1 cellular context compared by ENCODE assay signal in the genomic region with DNA sequence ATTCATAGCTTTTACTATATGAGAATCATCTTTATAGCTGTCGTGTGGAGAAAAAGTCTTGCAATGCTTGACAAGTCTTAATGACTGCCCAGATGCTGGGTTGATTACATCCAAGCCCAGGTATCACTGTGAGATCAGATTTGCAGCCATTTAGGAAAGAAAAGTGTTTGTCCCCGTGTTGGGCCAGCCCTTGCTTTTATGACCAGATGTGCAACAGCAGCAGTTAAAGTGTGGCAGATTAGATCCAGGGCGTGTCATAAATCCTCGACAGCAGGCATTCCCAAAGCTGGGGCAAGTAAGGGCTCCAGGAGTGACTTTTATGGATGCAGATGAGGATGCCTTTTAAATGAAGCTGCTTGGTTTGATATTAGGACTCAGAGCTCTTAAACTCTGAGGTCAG.
TF ChIP-seq lines count a peak whose summit lies in the region.

No MANE protein-coding gene starts in this region.

TF ChIP-seq in WTC11, 78 proteins besides CTCF, POLR2A, EP300 and RAD21 (continued from another document):
- TF ChIP-seq, protein P1, sequence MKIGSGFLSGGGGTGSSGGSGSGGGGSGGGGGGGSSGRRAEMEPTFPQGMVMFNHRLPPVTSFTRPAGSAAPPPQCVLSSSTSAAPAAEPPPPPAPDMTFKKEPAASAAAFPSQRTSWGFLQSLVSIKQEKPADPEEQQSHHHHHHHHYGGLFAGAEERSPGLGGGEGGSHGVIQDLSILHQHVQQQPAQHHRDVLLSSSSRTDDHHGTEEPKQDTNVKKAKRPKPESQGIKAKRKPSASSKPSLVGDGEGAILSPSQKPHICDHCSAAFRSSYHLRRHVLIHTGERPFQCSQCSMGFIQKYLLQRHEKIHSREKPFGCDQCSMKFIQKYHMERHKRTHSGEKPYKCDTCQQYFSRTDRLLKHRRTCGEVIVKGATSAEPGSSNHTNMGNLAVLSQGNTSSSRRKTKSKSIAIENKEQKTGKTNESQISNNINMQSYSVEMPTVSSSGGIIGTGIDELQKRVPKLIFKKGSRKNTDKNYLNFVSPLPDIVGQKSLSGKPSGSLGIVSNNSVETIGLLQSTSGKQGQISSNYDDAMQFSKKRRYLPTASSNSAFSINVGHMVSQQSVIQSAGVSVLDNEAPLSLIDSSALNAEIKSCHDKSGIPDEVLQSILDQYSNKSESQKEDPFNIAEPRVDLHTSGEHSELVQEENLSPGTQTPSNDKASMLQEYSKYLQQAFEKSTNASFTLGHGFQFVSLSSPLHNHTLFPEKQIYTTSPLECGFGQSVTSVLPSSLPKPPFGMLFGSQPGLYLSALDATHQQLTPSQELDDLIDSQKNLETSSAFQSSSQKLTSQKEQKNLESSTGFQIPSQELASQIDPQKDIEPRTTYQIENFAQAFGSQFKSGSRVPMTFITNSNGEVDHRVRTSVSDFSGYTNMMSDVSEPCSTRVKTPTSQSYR (CRISPR knock-in tag; IDR thresholded peaks at IDR 0.05): no peak
- TF ChIP-seq, protein P2, sequence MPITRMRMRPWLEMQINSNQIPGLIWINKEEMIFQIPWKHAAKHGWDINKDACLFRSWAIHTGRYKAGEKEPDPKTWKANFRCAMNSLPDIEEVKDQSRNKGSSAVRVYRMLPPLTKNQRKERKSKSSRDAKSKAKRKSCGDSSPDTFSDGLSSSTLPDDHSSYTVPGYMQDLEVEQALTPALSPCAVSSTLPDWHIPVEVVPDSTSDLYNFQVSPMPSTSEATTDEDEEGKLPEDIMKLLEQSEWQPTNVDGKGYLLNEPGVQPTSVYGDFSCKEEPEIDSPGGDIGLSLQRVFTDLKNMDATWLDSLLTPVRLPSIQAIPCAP (CRISPR knock-in tag; IDR thresholded peaks at IDR 0.05): no peak
- TF ChIP-seq, protein P3, sequence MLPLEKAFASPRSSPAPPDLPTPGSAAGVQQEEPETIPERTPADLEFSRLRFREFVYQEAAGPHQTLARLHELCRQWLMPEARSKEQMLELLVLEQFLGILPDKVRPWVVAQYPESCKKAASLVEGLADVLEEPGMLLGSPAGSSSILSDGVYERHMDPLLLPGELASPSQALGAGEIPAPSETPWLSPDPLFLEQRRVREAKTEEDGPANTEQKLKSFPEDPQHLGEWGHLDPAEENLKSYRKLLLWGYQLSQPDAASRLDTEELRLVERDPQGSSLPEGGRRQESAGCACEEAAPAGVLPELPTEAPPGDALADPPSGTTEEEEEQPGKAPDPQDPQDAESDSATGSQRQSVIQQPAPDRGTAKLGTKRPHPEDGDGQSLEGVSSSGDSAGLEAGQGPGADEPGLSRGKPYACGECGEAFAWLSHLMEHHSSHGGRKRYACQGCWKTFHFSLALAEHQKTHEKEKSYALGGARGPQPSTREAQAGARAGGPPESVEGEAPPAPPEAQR (CRISPR knock-in tag; IDR thresholded peaks at IDR 0.05): no peak
- TF ChIP-seq CREM (CRISPR knock-in tag; IDR thresholded peaks at IDR 0.05): no peak
- TF ChIP-seq IRF2 (CRISPR knock-in tag; IDR thresholded peaks at IDR 0.05; ENCODE audit: borderline replicate concordance, low read depth): no peak
- no peak for TF ChIP-seq NR3C1 (CRISPR knock-in tag; conservative IDR thresholded peaks at IDR 0.05; ENCODE audit: low read depth)
